9 cellular contexts compared by ENCODE assay signal in the genomic region with DNA sequence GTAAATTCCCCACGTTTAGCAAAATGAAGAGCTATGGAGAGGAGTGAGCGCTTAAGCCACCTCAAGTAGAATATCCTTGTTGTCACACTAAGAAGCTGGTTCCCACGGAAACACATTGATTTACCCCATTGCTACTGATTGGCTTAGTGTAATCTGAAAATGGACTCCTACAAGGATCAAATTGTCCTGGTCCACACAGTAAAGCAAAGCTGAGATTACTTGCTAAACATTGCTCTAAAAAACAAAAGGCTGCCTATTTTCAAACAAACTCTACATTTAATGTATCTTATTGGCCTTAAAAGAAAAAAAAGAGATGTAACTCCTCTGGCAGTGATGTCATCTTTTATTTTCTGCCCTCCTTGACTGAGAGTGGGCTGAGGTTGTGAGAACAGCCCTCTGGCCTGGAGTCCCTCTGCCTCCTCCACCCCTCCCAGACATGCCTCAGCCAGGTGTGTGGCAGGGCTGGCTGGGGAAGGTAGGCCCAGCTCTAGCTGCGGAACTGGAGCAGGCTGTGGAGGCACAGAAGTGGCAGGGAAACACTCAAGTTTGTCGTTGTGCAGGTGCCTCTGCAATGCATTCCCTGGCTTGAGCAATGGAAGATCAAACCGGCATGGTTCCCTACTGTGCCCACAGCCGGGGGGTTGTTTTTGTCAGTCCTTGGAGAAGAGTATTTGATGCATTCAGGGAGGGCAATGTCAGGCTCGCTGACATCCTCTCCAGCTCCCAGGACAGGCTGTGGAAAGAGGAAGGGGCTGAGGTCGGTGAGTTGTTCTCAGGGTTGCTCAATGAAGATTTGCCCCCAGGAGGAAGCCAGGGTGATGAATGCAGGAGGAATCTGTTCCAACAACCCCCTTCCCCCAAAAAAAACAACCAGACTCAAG. TPM values are rescaled to one million over a fixed set of nuclear protein-coding genes. Genes with fewer than 3 reads are reported as not detected.
DNase-seq lines count a peak whose midpoint lies in the region; ATAC-seq, FAIRE-seq and TF ChIP-seq lines count a peak whose summit lies in the region.
"Had no signal": no experiment of that assay in that cellular context is flagged by ENCODE, and none has a peak within 500 bp of the region (broad histone marks: within the 10 kb centered on the region; RNA-seq: fewer than 3 reads in every experiment).

No MANE protein-coding gene starts in this region.

- peak overlapping the region; percentile 88 to 100 for H3K27ac ChIP-seq in breast epithelium
- peak overlapping the region; percentile 59 to 65 for H3K27ac ChIP-seq in kidney (ENCODE audit: low read depth in 2 of 2, low read length in 2 of 2)
- peak overlapping the region; percentile 69 for H3K27ac ChIP-seq in stomach smooth muscle (ENCODE audit: low read length)
- no peak overlapping the region for H3K27ac ChIP-seq in A673 (ENCODE audit: low read depth, low read length, poor library complexity, severe bottlenecking)
- H3K27ac ChIP-seq: KMS-11 had no signal

- H3K9me3 ChIP-seq in breast epithelium: no peaks in the 10 kb centered on the region
- H3K9me3 ChIP-seq in kidney (ENCODE audit: control insufficient read depth in 1 of 2, low read length in 2 of 2): no peaks in the 10 kb centered on the region
- no peaks in the 10 kb centered on the region for H3K9me3 ChIP-seq in stomach smooth muscle (ENCODE audit: control insufficient read depth in 2 of 2, low read length in 2 of 2)
- H3K9me3 ChIP-seq in A673 (ENCODE audit: low read depth, low read length, poor library complexity, severe bottlenecking): no peaks in the 10 kb centered on the region

- H3K9ac ChIP-seq in kidney (ENCODE audit: low read length in 2 of 2): no peak overlapping the region
- H3K9ac ChIP-seq in stomach smooth muscle (ENCODE audit: low read length in 2 of 2): peak overlapping the region; percentile 3 to 24
- H3K9ac ChIP-seq: KMS-11 had no signal

- no TSS peak for BruUV-seq in A673 (replicated peaks; lab: Mats Ljungman, UMichigan)

- TF ChIP-seq CTCF in breast epithelium (IDR thresholded peaks at IDR 0.05) (no peak), kidney (IDR thresholded peaks at IDR 0.05; ENCODE audit: borderline replicate concordance, extremely low read depth, insufficient read depth) (no peak), A673 (conservative IDR thresholded peaks at IDR 0.05; ENCODE audit: low read depth, low read length) (no peak)

- CTCF ChIA-PET in A673 (lab: Charles Lee): interaction anchor here (0.6 kb wide), 1 partner anchor 35 kb away, joined by 5 read pairs; no protein-coding TSS in a partner anchor

- H3K4me1 ChIP-seq in breast epithelium: peaks cover 11 to 21% of the 10 kb centered on the region in 2 donors
- H3K4me1 ChIP-seq in kidney (ENCODE audit: control insufficient read depth in 1 of 2, insufficient read depth in 1 of 2, low read depth in 1 of 2, low read length in 2 of 2): peaks cover 19 to 20% of the 10 kb centered on the region in 2 donors
- peaks cover 50% of the 10 kb centered on the region for H3K4me1 ChIP-seq in stomach smooth muscle (ENCODE audit: control insufficient read depth, insufficient read depth, low read length)
- H3K4me1 ChIP-seq in A673 (ENCODE audit: insufficient read depth, low read length, poor library complexity, severe bottlenecking): peaks cover 42% of the 10 kb centered on the region

- POLR2A ChIA-PET in A673 (lab: Charles Lee; ENCODE audit: low non-redundant PET): interaction anchor here (2.1 kb wide), 1 partner anchor 9 kb away, joined by 7 read pairs; a partner anchor contains a TSS

- intact Hi-C loops in breast epithelium (cut with DNase I; ENCODE audit: low total_unique reads): no loop called here
- intact Hi-C loops in kidney (cut with DNase I): no loop called here
- intact Hi-C loops in A673 (cut with micrococcal nuclease; ENCODE audit: unreplicated experiment): no loop called here

- ATAC-seq in HG03460 (IDR thresholded peaks at IDR 0.05; ENCODE audit: unreplicated experiment): no peak

- H3K36me3 ChIP-seq in breast epithelium (no peaks in the 10 kb centered on the region), kidney (ENCODE audit: control insufficient read depth in 1 of 2, insufficient read depth in 2 of 2, low read length in 2 of 2) (peaks cover 38 to 55% of the 10 kb centered on the region in 2 donors), stomach smooth muscle (ENCODE audit: control insufficient read depth in 2 of 2, insufficient read depth in 2 of 2, low read length in 2 of 2) (peaks cover 32 to 40% of the 10 kb centered on the region in 2 donors), A673 (ENCODE audit: insufficient read depth, low read length, poor library complexity, severe bottlenecking) (peaks cover 54% of the 10 kb centered on the region)

- H3K27me3 ChIP-seq in breast epithelium: no peaks in the 10 kb centered on the region
- H3K27me3 ChIP-seq in stomach smooth muscle (ENCODE audit: control insufficient read depth in 1 of 2, insufficient read depth in 2 of 2, low read length in 2 of 2): no peaks in the 10 kb centered on the region
- H3K27me3 ChIP-seq in A673 (replicated peaks; ENCODE audit: insufficient read depth, low read depth, low read length, poor library complexity): no peaks in the 10 kb centered on the region

- no peak for FAIRE-seq in kidney (lab: Jason Lieb, UNC)

- TF ChIP-seq POLR2A in GM15510 (IDR thresholded peaks at IDR 0.05; ENCODE audit: borderline replicate concordance, extremely low read depth, insufficient read length) (peak; percentile 33), breast epithelium (IDR thresholded peaks at IDR 0.05) (no peak)

- DNase-seq in NOMO-1 treated with dmso at 0.1 percent for 144 hours (lab: John Stamatoyannopoulos, UW; ENCODE audit: unreplicated experiment) (peak; percentile 33), breast epithelium (ENCODE audit: low spot score in 2 of 2) (peak in 1 of 2 donors; percentile 71), kidney (no peak), putamen (ENCODE audit: low spot score) (no peak), A673 (ENCODE audit: low spot score) (no peak)

- H3K4me3 ChIP-seq in breast epithelium (no peak overlapping the region), kidney (ENCODE audit: low read length in 2 of 2) (no peak overlapping the region), stomach smooth muscle (ENCODE audit: low read length in 2 of 2) (no peak overlapping the region), A673 (ENCODE audit: low read depth, low read length, poor library complexity, severe bottlenecking) (no peak overlapping the region)

RNA-seq across cellular contexts. Expression of a gene that starts 9.1 kb away (rescaled TPM):
- total RNA-seq in breast epithelium (100 to 1,000 TPM; 132 to 347 (median 186) TPM), kidney (230 TPM), A673 (2021) (57.3 and 70.1 TPM in 2 replicates)
- polyA plus RNA-seq in kidney (ENCODE audit: insufficient read depth, low read depth, low replicate concordance): 27.8 TPM

Comparison
In these comparisons a context has a peak if more than half of its experiments do, and no peak if none do; other contexts are left out.
1. H3K9ac ChIP-seq: peak in stomach smooth muscle (2 of 2); none in kidney (0 of 2).